ENCODE assay signal across 18 cellular contexts in the genomic region with DNA sequence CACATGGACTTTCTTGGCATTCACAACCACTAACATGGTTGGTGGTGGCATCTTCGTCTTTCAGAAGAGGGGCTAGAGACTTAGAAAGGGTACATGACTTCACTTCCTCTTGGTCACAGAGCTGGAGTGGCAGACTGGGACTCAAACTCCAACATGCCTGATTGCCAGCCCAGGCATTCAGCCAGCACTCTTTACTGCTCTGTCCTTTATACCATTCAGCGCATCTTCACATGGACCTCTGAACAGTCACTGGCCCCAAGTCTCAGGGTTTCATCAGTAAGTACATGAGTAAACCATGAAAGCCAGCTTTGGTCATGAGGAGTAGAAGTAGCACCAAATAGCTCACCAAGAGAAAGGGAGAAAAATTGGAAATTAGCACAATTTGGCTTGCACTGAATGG.
A peak's percentile ranks its signal among the peaks of the same experiment; 100 is the strongest.
DNase-seq lines count a peak whose midpoint lies in the region; ATAC-seq, FAIRE-seq and TF ChIP-seq lines count a peak whose summit lies in the region.
"Had no signal": no experiment of that assay in that cellular context is flagged by ENCODE, and none has a peak within 500 bp of the region (broad histone marks: within the 10 kb centered on the region; RNA-seq: fewer than 3 reads in every experiment).

No MANE protein-coding gene starts in this region.

- H3K27ac ChIP-seq in kidney (ENCODE audit: low read depth in 2 of 2, low read length in 2 of 2) (peak overlapping the region; percentile 32 to 71), upper lobe of left lung (peak overlapping the region in 3 of 4 donors; percentile 22 to 91 (median 60)), body of pancreas (peak overlapping the region in 2 of 4 donors; percentile 19)
- H3K27ac ChIP-seq: C4-2B had no signal

- H3K4me1 ChIP-seq in kidney (ENCODE audit: control insufficient read depth in 1 of 2, insufficient read depth in 1 of 2, low read depth in 1 of 2, low read length in 2 of 2): peaks cover 35 to 59% of the 10 kb centered on the region in 2 donors
- H3K4me1 ChIP-seq in upper lobe of left lung: peaks cover 25 to 66% (median 46%) of the 10 kb centered on the region in 4 donors
- peaks cover 26% of the 10 kb centered on the region for H3K4me1 ChIP-seq in body of pancreas
- H3K4me1 ChIP-seq: prostate gland had no signal

- no peak overlapping the region for H3K4me3 Mint-ChIP-seq in natural killer cell treated with Interleukin-12 subunit alpha and Interleukin-12 subunit beta and Interleukin-15 and Interleukin-18, amount 100 ng/mL, for 72 hours
- H3K4me3 Mint-ChIP-seq in natural killer cell: no peak overlapping the region
- H3K4me3 Mint-ChIP-seq: central memory CD8-positive, alpha-beta T cell had no signal

- H3K36me3 ChIP-seq in kidney (ENCODE audit: control insufficient read depth in 1 of 2, insufficient read depth in 2 of 2, low read length in 2 of 2) (peaks cover 24 to 39% of the 10 kb centered on the region in 2 donors), upper lobe of left lung (peaks cover 28 to 90% (median 51%) of the 10 kb centered on the region in 4 donors), body of pancreas (replicated peaks in 1 of 2; ENCODE audit: insufficient read depth in 1 of 2, low read depth in 2 of 2) (no peaks in the 10 kb centered on the region)

- DNase-seq in natural killer cell treated with Interleukin-12 subunit alpha and Interleukin-12 subunit beta and Interleukin-15 and Interleukin-18, amount 100 ng/mL, for 72 hours (ENCODE audit: low spot score): no peak
- DNase-seq in natural killer cell (no peak), kidney (no peak), upper lobe of left lung (no peak), DMS 273 (lab: John Stamatoyannopoulos, UW; ENCODE audit: unreplicated experiment) (no peak), body of pancreas (no peak)
- DNase-seq in activated CD8-positive, alpha-beta memory T cell treated with anti-CD3 and anti-CD28 coated beads, Interleukin-2, amount 50 U/mL, for 48 hours: peak; percentile 47
- DNase-seq in stimulated activated CD4-positive, alpha-beta T cell treated with anti-CD3 and anti-CD28 coated beads, Interleukin-4, amount 100 ng/mL, for 1 hour: no peak
- DNase-seq: NCI-H1436; NCI-H510A; RPMI8226; stimulated activated CD4-positive, alpha-beta T cell treated with anti-CD3 and anti-CD28 coated beads, Interleukin-2, amount 100 ng/mL, for 48 hours had no signal

- TF ChIP-seq EP300 in upper lobe of left lung (IDR thresholded peaks at IDR 0.05): no peak

- no peaks in the 10 kb centered on the region for H3K27me3 Mint-ChIP-seq in natural killer cell treated with Interleukin-12 subunit alpha and Interleukin-12 subunit beta and Interleukin-15 and Interleukin-18, amount 100 ng/mL, for 72 hours
- no peaks in the 10 kb centered on the region for H3K27me3 Mint-ChIP-seq in natural killer cell (ENCODE audit: low read depth in 2 of 2)
- H3K27me3 Mint-ChIP-seq: central memory CD8-positive, alpha-beta T cell had no signal

- H3K4me3 ChIP-seq in kidney (ENCODE audit: low read length in 2 of 2) (no peak overlapping the region), upper lobe of left lung (no peak overlapping the region), body of pancreas (no peak overlapping the region)
- H3K4me3 ChIP-seq: prostate gland had no signal

- H3K4me1 Mint-ChIP-seq in natural killer cell treated with Interleukin-12 subunit alpha and Interleukin-12 subunit beta and Interleukin-15 and Interleukin-18, amount 100 ng/mL, for 72 hours (ENCODE audit: low read depth in 2 of 2): peaks cover 30 to 47% of the 10 kb centered on the region in 2 donors
- peaks cover 13 to 19% of the 10 kb centered on the region in 2 donors for H3K4me1 Mint-ChIP-seq in natural killer cell

- no peaks in the 10 kb centered on the region for H3K9me3 Mint-ChIP-seq in natural killer cell treated with Interleukin-12 subunit alpha and Interleukin-12 subunit beta and Interleukin-15 and Interleukin-18, amount 100 ng/mL, for 72 hours
- no peaks in the 10 kb centered on the region for H3K9me3 Mint-ChIP-seq in natural killer cell
- H3K9me3 Mint-ChIP-seq: central memory CD8-positive, alpha-beta T cell had no signal

- ATAC-seq in natural killer cell treated with Interleukin-12 subunit alpha and Interleukin-12 subunit beta and Interleukin-15 and Interleukin-18, amount 100 ng/mL, for 72 hours: no peak
- ATAC-seq in natural killer cell (no peak), upper lobe of left lung (ENCODE audit: low FRiP score in 2 of 2) (no peak), body of pancreas (no peak)

- TF ChIP-seq POLR2A in upper lobe of left lung (IDR thresholded peaks at IDR 0.05): no peak
- TF ChIP-seq POLR2A in body of pancreas (IDR thresholded peaks at IDR 0.05): no peak

- no peak for FAIRE-seq in kidney (lab: Jason Lieb, UNC)
- FAIRE-seq: H1, HTR-8/SVneo, TTC549 had no signal

- intact Hi-C loops in natural killer cell (cut with micrococcal nuclease): no loop called here
- intact Hi-C loops in kidney (cut with DNase I): no loop called here
- intact Hi-C loops in body of pancreas (cut with DNase I): no loop called here

- H3K9ac ChIP-seq in kidney (ENCODE audit: low read length in 2 of 2): peak overlapping the region in 1 of 2 donors; percentile 37

- H3K27ac Mint-ChIP-seq in natural killer cell treated with Interleukin-12 subunit alpha and Interleukin-12 subunit beta and Interleukin-15 and Interleukin-18, amount 100 ng/mL, for 72 hours: peak overlapping the region; percentile 18 to 50
- H3K27ac Mint-ChIP-seq in natural killer cell: peak overlapping the region in 1 of 2 donors; percentile 55

- peaks cover 42% of the 10 kb centered on the region for H3K36me3 Mint-ChIP-seq in natural killer cell treated with Interleukin-12 subunit alpha and Interleukin-12 subunit beta and Interleukin-15 and Interleukin-18, amount 100 ng/mL, for 72 hours
- H3K36me3 Mint-ChIP-seq in natural killer cell: peaks cover 10% of the 10 kb centered on the region

- no peaks in the 10 kb centered on the region for H3K9me3 ChIP-seq in kidney (ENCODE audit: control insufficient read depth in 1 of 2, low read length in 2 of 2)
- H3K9me3 ChIP-seq in upper lobe of left lung: no peaks in the 10 kb centered on the region
- no peaks in the 10 kb centered on the region for H3K9me3 ChIP-seq in body of pancreas
- H3K9me3 ChIP-seq: prostate gland had no signal

- TF ChIP-seq CTCF in natural killer cell (IDR thresholded peaks at IDR 0.05): no peak
- no peak for TF ChIP-seq CTCF in kidney (IDR thresholded peaks at IDR 0.05; ENCODE audit: borderline replicate concordance, extremely low read depth, insufficient read depth)
- TF ChIP-seq CTCF in upper lobe of left lung (IDR thresholded peaks at IDR 0.05): no peak
- no peak for TF ChIP-seq CTCF in body of pancreas (IDR thresholded peaks at IDR 0.05)

- H3K27me3 ChIP-seq in upper lobe of left lung (no peaks in the 10 kb centered on the region), body of pancreas (no peaks in the 10 kb centered on the region)

- 68 to 96% methylated on average over 2 of the region's 2 CpGs for WGBS in upper lobe of left lung, 2 donors
- WGBS in body of pancreas, 2 donors: 63 to 94% methylated on average over 2 of the region's 2 CpGs
